ENCODE assay signal across 19 cellular contexts in genomic region chr13:61316647-61317046, GRCh38.
DNase-seq lines count a peak whose midpoint lies in the region; ATAC-seq and TF ChIP-seq lines count a peak whose summit lies in the region.
"Had no signal": no experiment of that assay in that cellular context is flagged by ENCODE, and none has a peak within 500 bp of the region (broad histone marks: within the 10 kb centered on the region; RNA-seq: fewer than 3 reads in every experiment).

No MANE protein-coding gene starts in this region.

- DNase-seq in A673 (ENCODE audit: low spot score) (peak; percentile 18), ELF-1 (ENCODE audit: low read depth, low spot score) (peak; percentile 76), SJCRH30 (peak; percentile 3 to 16), glutamatergic neuron (peak; percentile 86), T-helper 2 cell (no peak), AML-193 (lab: John Stamatoyannopoulos, UW) (no peak), lower leg skin (ENCODE audit: low spot score in 2 of 2) (no peak)
- DNase-seq: DND-41, GOT3, NCI-H1105 treated with DMSO at 0.1 percent for 48 hours, NCI-H1694, NCI-H2081 treated with DMSO at 0.1 percent for 48 hours, NCI-H774, PC-3, RPMI8226, SHP77 treated with DMSO at 0.1 percent for 48 hours had no signal

- H3K4me1 ChIP-seq in A673 (ENCODE audit: insufficient read depth, low read length, poor library complexity, severe bottlenecking) = no peaks in the 10 kb centered on the region
- no peaks in the 10 kb centered on the region for H3K4me1 ChIP-seq in SJCRH30

- no peaks in the 10 kb centered on the region for H3K27me3 ChIP-seq in A673 (replicated peaks; ENCODE audit: insufficient read depth, low read depth, low read length, poor library complexity)
- H3K27me3 ChIP-seq in SJCRH30 = no peaks in the 10 kb centered on the region

- H3K9me3 ChIP-seq in A673 (ENCODE audit: low read depth, low read length, poor library complexity, severe bottlenecking) (peaks cover 4% of the 10 kb centered on the region), SJCRH30 (replicated peaks) (no peaks in the 10 kb centered on the region)

- peaks cover 21% of the 10 kb centered on the region for H3K4me1 Mint-ChIP-seq in glutamatergic neuron (ENCODE audit: low read depth, unreplicated experiment)

- POLR2A ChIA-PET in A673 (lab: Charles Lee; ENCODE audit: low non-redundant PET) = no interaction called here

- BruUV-seq in A673 (replicated peaks; lab: Mats Ljungman, UMichigan) = no TSS peak

- H3K36me3 Mint-ChIP-seq in glutamatergic neuron (ENCODE audit: unreplicated experiment) = peaks cover 11% of the 10 kb centered on the region

- H3K36me3 ChIP-seq in A673 (ENCODE audit: insufficient read depth, low read length, poor library complexity, severe bottlenecking) (no peaks in the 10 kb centered on the region), SJCRH30 (no peaks in the 10 kb centered on the region)

- ATAC-seq in GM18868 (IDR thresholded peaks at IDR 0.05; ENCODE audit: unreplicated experiment) = no peak
- ATAC-seq: PC-3 had no signal

- WGBS in lower leg skin, 2 donors = 85 to 100% methylated on average over 1 of the region's 1 CpG

- H3K9me3 Mint-ChIP-seq in glutamatergic neuron (ENCODE audit: unreplicated experiment) = peaks cover 1% of the 10 kb centered on the region

- TF ChIP-seq POLR2A in lower leg skin (IDR thresholded peaks at IDR 0.05) = no peak

- intact Hi-C loops in A673 (cut with micrococcal nuclease; ENCODE audit: unreplicated experiment) (no loop called here), lower leg skin (cut with DNase I; ENCODE audit: low total_unique reads) (no loop called here)

- CTCF ChIA-PET in A673 (lab: Charles Lee) = no interaction called here

- H3K4me3 Mint-ChIP-seq in glutamatergic neuron (ENCODE audit: unreplicated experiment) = peak overlapping the region; percentile 48
- H3K4me3 Mint-ChIP-seq: T-helper 1 cell treated with Interleukin-12 subunit alpha and Interleukin-12 subunit beta and Interleukin-4 antibody, amounts not matched to agents 30 μg/mL and 1 μg/mL, for 36 hours had no signal

- H3K27ac Mint-ChIP-seq in glutamatergic neuron (ENCODE audit: unreplicated experiment) = peak overlapping the region; percentile 97
- H3K27ac Mint-ChIP-seq: T-helper 1 cell treated with Interleukin-12 subunit alpha and Interleukin-12 subunit beta and Interleukin-4 antibody, amounts not matched to agents 30 μg/mL and 1 μg/mL, for 36 hours had no signal

- H3K4me3 ChIP-seq in A673 (ENCODE audit: low read depth, low read length, poor library complexity, severe bottlenecking) = no peak overlapping the region
- H3K4me3 ChIP-seq in SJCRH30 = no peak overlapping the region
- H3K4me3 ChIP-seq in lower leg skin (ENCODE audit: low read depth, poor library complexity, severe bottlenecking) = no peak overlapping the region

- no peak overlapping the region for H3K27ac ChIP-seq in A673 (ENCODE audit: low read depth, low read length, poor library complexity, severe bottlenecking)
- H3K27ac ChIP-seq in SJCRH30 = no peak overlapping the region
- H3K27ac ChIP-seq: C4-2B had no signal

- H3K27me3 Mint-ChIP-seq in glutamatergic neuron (ENCODE audit: unreplicated experiment) = no peaks in the 10 kb centered on the region

- TF ChIP-seq CTCF in A673 (conservative IDR thresholded peaks at IDR 0.05; ENCODE audit: low read depth, low read length) = no peak
- no peak for TF ChIP-seq CTCF in glutamatergic neuron (IDR thresholded peaks at IDR 0.05; ENCODE audit: partially characterized antibody, unreplicated experiment)
- TF ChIP-seq CTCF in lower leg skin (IDR thresholded peaks at IDR 0.05) = no peak

Comparison
In these comparisons a context has a peak if more than half of its experiments do, and no peak if none do; other contexts are left out.
1. DNase-seq: peak in A673 (single experiment), ELF-1 (single experiment), SJCRH30 (2 of 2) and glutamatergic neuron (single experiment); none in T-helper 2 cell (0 of 5), AML-193 (0 of 2) and lower leg skin (0 of 2).